22 cellular contexts compared by ENCODE assay signal in genomic region chr4:183828125-183828524, GRCh38.
DNase-seq lines count a peak whose midpoint lies in the region; ATAC-seq and TF ChIP-seq lines count a peak whose summit lies in the region.
"Had no signal": no experiment of that assay in that cellular context is flagged by ENCODE, and none has a peak within 500 bp of the region (broad histone marks: within the 10 kb centered on the region; RNA-seq: fewer than 3 reads in every experiment).

No MANE protein-coding gene starts in this region.

- no peak overlapping the region for H2AFZ ChIP-seq in SK-N-SH (ENCODE audit: low read depth)

- no peak overlapping the region for H3K9ac ChIP-seq in SK-N-SH

- H3K79me2 ChIP-seq in SK-N-SH (ENCODE audit: insufficient read depth) = no peaks in the 10 kb centered on the region

- peaks cover 18% of the 10 kb centered on the region for H3K4me1 Mint-ChIP-seq in T-helper 17 cell
- peaks cover 12% of the 10 kb centered on the region; the same call in 1 of the 2 replicates for H3K4me1 Mint-ChIP-seq in HFFc6 (ENCODE audit: low read depth)

- no peak for TF ChIP-seq EP300 in SK-N-SH (IDR thresholded peaks at IDR 0.05; ENCODE audit: borderline replicate concordance in 1 of 2, low read depth in 1 of 2, low read length in 1 of 2)

- H3K9me3 ChIP-seq in left ventricle myocardium inferior (replicated peaks) = no peaks in the 10 kb centered on the region
- no peaks in the 10 kb centered on the region for H3K9me3 ChIP-seq in T-helper 17 cell (ENCODE audit: control insufficient read depth, low read length, poor library complexity, severe bottlenecking)
- no peaks in the 10 kb centered on the region for H3K9me3 ChIP-seq in SK-N-SH
- H3K9me3 ChIP-seq: HAP-1, ovary, vagina had no signal

- intact Hi-C loops in left ventricle myocardium inferior (cut with micrococcal nuclease) (no loop called here), cardiac septum (cut with DNase I) (no loop called here), left colon (cut with DNase I, micrococcal nuclease) (no loop called here)

- no peaks in the 10 kb centered on the region for H3K36me3 Mint-ChIP-seq in T-helper 17 cell (ENCODE audit: low read depth)
- no peaks in the 10 kb centered on the region for H3K36me3 Mint-ChIP-seq in HFFc6 (ENCODE audit: low read depth)

- no peaks in the 10 kb centered on the region for H3F3A ChIP-seq in SK-N-SH (replicated peaks; ENCODE audit: insufficient read depth)

- no peaks in the 10 kb centered on the region for H3K9me3 Mint-ChIP-seq in HFFc6
- H3K9me3 Mint-ChIP-seq: activated T-cell treated with anti-CD3 and anti-CD28 coated beads, Interleukin-2, amount 50 U/mL, for 24 hours; dendritic cell treated with granulocyte-macrophage colony-stimulating factor and Interleukin-4, amounts not matched to agents 40 ng/mL and 50 ng/mL, for 4 days had no signal

- 45% methylated on average over 6 of the region's 6 CpGs for WGBS in SK-N-SH (ENCODE audit: low lambda C conversion rate)

- ATAC-seq in T-helper 17 cell (no peak), left colon (peak; percentile 30), HG02840 (IDR thresholded peaks at IDR 0.05; ENCODE audit: low FRiP score, unreplicated experiment) (no peak)
- ATAC-seq: sciatic nerve had no signal

- H3K4me3 Mint-ChIP-seq in T-helper 17 cell = peak overlapping the region; percentile 32
- H3K4me3 Mint-ChIP-seq in HFFc6 = no peak overlapping the region
- H3K4me3 Mint-ChIP-seq: activated T-cell treated with anti-CD3 and anti-CD28 coated beads, Interleukin-2, amount 50 U/mL, for 24 hours; B cell; dendritic cell treated with granulocyte-macrophage colony-stimulating factor and Interleukin-4, amounts not matched to agents 40 ng/mL and 50 ng/mL, for 4 days had no signal

- H3K4me2 ChIP-seq in SK-N-SH = no peak overlapping the region

- H4K20me1 ChIP-seq in SK-N-SH (ENCODE audit: insufficient read depth) = no peaks in the 10 kb centered on the region

- no peaks in the 10 kb centered on the region for H3K9me2 ChIP-seq in SK-N-SH

- H3K4me3 ChIP-seq in left ventricle myocardium inferior (no peak overlapping the region), SK-N-SH (ENCODE audit: low read depth in 2 of 2, low read length in 1 of 2) (no peak overlapping the region)
- H3K4me3 ChIP-seq: HAP-1, ovary, vagina had no signal

- no peak for TF ChIP-seq RAD21 in SK-N-SH (IDR thresholded peaks at IDR 0.05; ENCODE audit: low read length)

- H3K36me3 ChIP-seq in left ventricle myocardium inferior = no peaks in the 10 kb centered on the region
- no peaks in the 10 kb centered on the region for H3K36me3 ChIP-seq in SK-N-SH (replicated peaks in 1 of 2; ENCODE audit: control insufficient read depth in 1 of 2, insufficient read depth in 2 of 2, low read length in 1 of 2)
- H3K36me3 ChIP-seq: HAP-1, ovary, vagina had no signal

- H3K27ac ChIP-seq in left ventricle myocardium inferior (replicated peaks) (peak overlapping the region; percentile 2), SK-N-SH (ENCODE audit: low read depth in 2 of 2, low read length in 1 of 2) (no peak overlapping the region)
- H3K27ac ChIP-seq: ovary, vagina had no signal

- H3K4me1 ChIP-seq in left ventricle myocardium inferior (peaks cover 74% of the 10 kb centered on the region), SK-N-SH (ENCODE audit: control insufficient read depth in 1 of 2, insufficient read depth in 2 of 2, low read depth in 1 of 2, low read length in 1 of 2) (peaks cover 0 to 15% of the 10 kb centered on the region in 2 experiments; a peak in 1 of 4 replicates)
- H3K4me1 ChIP-seq: HAP-1 had no signal

- H3K27ac Mint-ChIP-seq in T-helper 17 cell (no peak overlapping the region), HFFc6 (no peak overlapping the region)
- H3K27ac Mint-ChIP-seq: activated T-cell treated with anti-CD3 and anti-CD28 coated beads, Interleukin-2, amount 50 U/mL, for 24 hours; B cell; dendritic cell treated with granulocyte-macrophage colony-stimulating factor and Interleukin-4, amounts not matched to agents 40 ng/mL and 50 ng/mL, for 4 days had no signal

- CTCF ChIA-PET in SK-N-SH (lab: Yijun Ruan, JAX) = interaction anchor here (3.6 kb wide), 1 partner anchor 340 kb away, joined by 17 read pairs; no protein-coding TSS in a partner anchor

- H3K27me3 ChIP-seq in left ventricle myocardium inferior (ENCODE audit: low read depth) = no peaks in the 10 kb centered on the region
- no peaks in the 10 kb centered on the region for H3K27me3 ChIP-seq in SK-N-SH (ENCODE audit: insufficient read depth)
- H3K27me3 ChIP-seq: ovary, vagina had no signal

- H3K27me3 Mint-ChIP-seq in T-helper 17 cell = peaks cover 14% of the 10 kb centered on the region
- H3K27me3 Mint-ChIP-seq in HFFc6 (ENCODE audit: insufficient read depth) = peaks cover 20% of the 10 kb centered on the region
- H3K27me3 Mint-ChIP-seq: activated T-cell treated with anti-CD3 and anti-CD28 coated beads, Interleukin-2, amount 50 U/mL, for 24 hours; dendritic cell treated with granulocyte-macrophage colony-stimulating factor and Interleukin-4, amounts not matched to agents 40 ng/mL and 50 ng/mL, for 4 days had no signal

- DNase-seq in left ventricle myocardium inferior (no peak), cardiac septum (ENCODE audit: low spot score) (no peak), T-helper 17 cell (no peak), left colon (no peak), HFFc6 (no peak), SK-N-SH (no peak)
- DNase-seq: activated CD4-positive, alpha-beta T cell treated with anti-CD3 and anti-CD28 coated beads, Interleukin-2, amount 50 U/mL, for 48 hours; activated T-cell treated with anti-CD3 and anti-CD28 coated beads, Interleukin-2, amount 50 U/mL, for 24 hours; erythroblast; GDM1; NCI-H1048; NCI-H2081 treated with DMSO at 0.1 percent for 48 hours; NCI-H524 treated with DMSO at 0.1 percent for 48 hours; ovary; SIG-M5; stimulated activated CD4-positive, alpha-beta T cell treated with anti-CD3 and anti-CD28 coated beads, Interleukin-2, amount 100 ng/mL, for 24 hours had no signal

- POLR2A ChIA-PET in SK-N-SH (lab: Yijun Ruan, JAX) = no interaction called here

- TF ChIP-seq CTCF in left ventricle myocardium inferior (IDR thresholded peaks at IDR 0.05; ENCODE audit: borderline replicate concordance) (no peak), HFFc6 (IDR thresholded peaks at IDR 0.05) (no peak), SK-N-SH (IDR thresholded peaks at IDR 0.05) (no peak)

TF ChIP-seq in SK-N-SH, 30 proteins besides CTCF, POLR2A, EP300 and RAD21:
- TF ChIP-seq CHD2 (IDR thresholded peaks at IDR 0.05; ENCODE audit: low read length, partially characterized antibody) (no peak), FOXM1 (IDR thresholded peaks at IDR 0.05; ENCODE audit: low read depth) (no peak), USF1 (IDR thresholded peaks at IDR 0.05; ENCODE audit: borderline replicate concordance, low read depth) (no peak), GABPA (IDR thresholded peaks at IDR 0.05; ENCODE audit: low read depth) (no peak), POLR2AphosphoS5 (IDR thresholded peaks at IDR 0.05; ENCODE audit: low read depth, low read length) (no peak), RCOR1 (IDR thresholded peaks at IDR 0.05; ENCODE audit: low read length) (no peak), RXRA (IDR thresholded peaks at IDR 0.05; ENCODE audit: borderline replicate concordance, low read depth) (no peak), GATA2 (CRISPR knock-in tag; IDR thresholded peaks at IDR 0.05) (no peak), TAF1 (IDR thresholded peaks at IDR 0.05; ENCODE audit: borderline replicate concordance, low read depth, low read length) (no peak), PBX3 (IDR thresholded peaks at IDR 0.05) (no peak), NRF1 (IDR thresholded peaks at IDR 0.05; ENCODE audit: low read depth, low read length) (no peak), RFX5 (IDR thresholded peaks at IDR 0.05; ENCODE audit: low read length) (no peak), IRF3 (IDR thresholded peaks at IDR 0.05; ENCODE audit: low read depth, low read length) (no peak), MEF2A (IDR thresholded peaks at IDR 0.05; ENCODE audit: borderline replicate concordance, low read depth) (no peak)
